ENCODE assay signal across 19 cellular contexts in genomic region chr10:121800831-121801230, GRCh38.
"Had no signal": no experiment of that assay in that cellular context is flagged by ENCODE, and none has a peak within 500 bp of the region (broad histone marks: within the 10 kb centered on the region; RNA-seq: fewer than 3 reads in every experiment).

No MANE protein-coding gene starts in this region.

- DNase-seq: activated CD4-positive, alpha-beta T cell treated with anti-CD3 and anti-CD28 coated beads, Interleukin-2, amount 50 U/mL, for 48 hours; activated naive CD8-positive, alpha-beta T cell treated with anti-CD3 and anti-CD28 coated beads for 36 hours; activated T-cell treated with anti-CD3 and anti-CD28 coated beads for 4 hours; amygdala; caudate nucleus; foreskin melanocyte; glutamatergic neuron; hypothalamus; islet precursor cell; midbrain; stimulated activated CD4-positive, alpha-beta T cell treated with anti-CD3 and anti-CD28 coated beads, Interleukin-15, amount 100 ng/mL, for 24 hours; stimulated activated CD4-positive, alpha-beta T cell treated with anti-CD3 and anti-CD28 coated beads, Interleukin-2, amount 100 ng/mL, for 48 hours; upper lobe of right lung had no signal

- H3K4me3 ChIP-seq: thoracic aorta, upper lobe of right lung had no signal

- ATAC-seq: left lobe of liver, upper lobe of right lung had no signal

- H3K27ac Mint-ChIP-seq: activated naive CD8-positive, alpha-beta T cell treated with anti-CD3 and anti-CD28 coated beads for 36 hours; progenitor cell of endocrine pancreas; T-helper 2 cell treated with Interferon-gamma antibody and Interleukin-4, amounts not matched to agents 5 μg/mL and 100 μg/mL, for 36 hours had no signal

- H3K9me3 Mint-ChIP-seq: activated naive CD8-positive, alpha-beta T cell treated with anti-CD3 and anti-CD28 coated beads for 36 hours; neural crest cell; T-helper 2 cell treated with Interferon-gamma antibody and Interleukin-4, amounts not matched to agents 5 μg/mL and 100 μg/mL, for 36 hours had no signal

- H3K36me3 ChIP-seq: thoracic aorta, upper lobe of right lung had no signal

- H3K9me3 ChIP-seq: thoracic aorta, upper lobe of right lung had no signal

- H3K27ac ChIP-seq: epithelial cell of prostate, thoracic aorta, upper lobe of right lung had no signal

- H3K4me3 Mint-ChIP-seq: activated naive CD8-positive, alpha-beta T cell treated with anti-CD3 and anti-CD28 coated beads for 36 hours; neural crest cell; T-helper 2 cell treated with Interferon-gamma antibody and Interleukin-4, amounts not matched to agents 5 μg/mL and 100 μg/mL, for 36 hours had no signal

- H3K4me1 Mint-ChIP-seq: activated naive CD8-positive, alpha-beta T cell treated with anti-CD3 and anti-CD28 coated beads for 36 hours had no signal

- H3K27me3 Mint-ChIP-seq: activated naive CD8-positive, alpha-beta T cell treated with anti-CD3 and anti-CD28 coated beads for 36 hours; progenitor cell of endocrine pancreas had no signal

- H3K4me1 ChIP-seq: upper lobe of right lung had no signal

- H3K27me3 ChIP-seq: upper lobe of right lung had no signal
